In genomic region chr19:4369109-4369887, GRCh38 we compare ENCODE assay signal across 8 cellular contexts. TPM values are rescaled to one million over a fixed set of nuclear protein-coding genes. Genes with fewer than 3 reads are reported as not detected.
DNase-seq lines count a peak whose midpoint lies in the region; ATAC-seq and TF ChIP-seq lines count a peak whose summit lies in the region.

No MANE protein-coding gene starts in this region.

- no peaks in the 10 kb centered on the region for H3K27me3 ChIP-seq in OCI-LY1 (ENCODE audit: insufficient read depth, low read length)
- no peaks in the 10 kb centered on the region for H3K27me3 ChIP-seq in right cardiac atrium (ENCODE audit: control insufficient read depth, insufficient read depth)
- no peaks in the 10 kb centered on the region for H3K27me3 ChIP-seq in spleen (replicated peaks in 1 of 7)
- H3K27me3 ChIP-seq in HAP-1 (ENCODE audit: low read depth), result no peaks in the 10 kb centered on the region

- peak overlapping the region; percentile 56; the same call in 1 of the 2 replicates for H3K9ac ChIP-seq in OCI-LY1 (ENCODE audit: low read length)

- H2AFZ ChIP-seq in OCI-LY1 (ENCODE audit: low read length), result no peak overlapping the region

- H3F3A ChIP-seq in OCI-LY1 (ENCODE audit: insufficient read depth, low read length), result no peaks in the 10 kb centered on the region

- intact Hi-C loops in right cardiac atrium (cut with DNase I) (no loop called here), spleen (cut with DNase I; ENCODE audit: low total_unique reads) (no loop called here)

- H3K4me3 ChIP-seq in OCI-LY1 (ENCODE audit: low read depth, low read length, poor library complexity, severe bottlenecking), result peak overlapping the region; percentile 42
- no peak overlapping the region for H3K4me3 ChIP-seq in right cardiac atrium (ENCODE audit: low read length)
- peak overlapping the region; percentile 16 to 66 (median 26) for H3K4me3 ChIP-seq in spleen
- no peak overlapping the region for H3K4me3 ChIP-seq in HAP-1

- H3K4me1 ChIP-seq in OCI-LY1 (ENCODE audit: insufficient read depth, low read length, severe bottlenecking) (peaks cover 26% of the 10 kb centered on the region), right cardiac atrium (ENCODE audit: control insufficient read depth, insufficient read depth, low read length) (peaks cover 29% of the 10 kb centered on the region), spleen (peaks cover 66 to 80% (median 69%) of the 10 kb centered on the region in 6 donors), HAP-1 (no peaks in the 10 kb centered on the region)

- H3K27ac ChIP-seq in OCI-LY1 (ENCODE audit: low read depth, low read length, poor library complexity, severe bottlenecking) (peak overlapping the region; percentile 81), right cardiac atrium (ENCODE audit: low read length) (no peak overlapping the region), spleen (peak overlapping the region; percentile 77 to 92 (median 86))

- peak overlapping the region; percentile 67 for H3K4me2 ChIP-seq in OCI-LY1 (ENCODE audit: low read length)

- peak; percentile 61 for ATAC-seq in GM18511 (IDR thresholded peaks at IDR 0.05; ENCODE audit: unreplicated experiment)
- ATAC-seq in HG02840 (IDR thresholded peaks at IDR 0.05; ENCODE audit: low FRiP score, unreplicated experiment), result peak; percentile 49
- ATAC-seq in right cardiac atrium, result peak; percentile 19 to 65

- TF ChIP-seq CTCF in OCI-LY1 (IDR thresholded peaks at IDR 0.05; ENCODE audit: low read length), result no peak
- TF ChIP-seq CTCF in spleen (IDR thresholded peaks at IDR 0.05 in 8 of 11, conservative IDR thresholded peaks at IDR 0.05 in 3 of 11), result peak in 2 of 11 experiments; percentile 19 to 24

- in situ Hi-C loops in HAP-1 (cut with MboI; ENCODE audit: low sequenced_read_pairs), result no loop called here

- no peaks in the 10 kb centered on the region for H4K20me1 ChIP-seq in OCI-LY1 (ENCODE audit: insufficient read depth, low read length)

- TF ChIP-seq POLR2A in spleen (IDR thresholded peaks at IDR 0.05), result peak in 1 of 3 donors; percentile 15

- peak; percentile 42 for DNase-seq in activated T-helper 9 cell treated with anti-CD3 and anti-CD28 coated beads, Interleukin-2, amount 50 U/mL, for 16 hours (ENCODE audit: low read depth)
- peak; percentile 65 to 84 (median 77) for DNase-seq in right cardiac atrium
- DNase-seq in spleen, result peak; percentile 92
- no peak for DNase-seq in SK-N-DZ (ENCODE audit: low spot score)
- no peak for DNase-seq in HAP-1 (ENCODE audit: low spot score in 2 of 2)

- 43% methylated on average over 25 of the region's 25 CpGs for WGBS in right cardiac atrium
- 9 to 19% (median 11%) methylated on average over 11 to 25 of the region's 25 CpGs for WGBS in spleen, 5 donors

- H3K9me2 ChIP-seq in OCI-LY1 (ENCODE audit: low read depth, low read length), result no peaks in the 10 kb centered on the region

- H3K36me3 ChIP-seq in OCI-LY1 (ENCODE audit: insufficient read depth, low read length), result peaks cover 11% of the 10 kb centered on the region
- peaks cover 0 to 64% (median 25%) of the 10 kb centered on the region in 6 donors for H3K36me3 ChIP-seq in spleen
- H3K36me3 ChIP-seq in HAP-1 (replicated peaks), result peaks cover 21% of the 10 kb centered on the region

- H3K9me3 ChIP-seq in OCI-LY1 (ENCODE audit: low read length) (no peaks in the 10 kb centered on the region), right cardiac atrium (ENCODE audit: control insufficient read depth, low read length) (no peaks in the 10 kb centered on the region), spleen (no peaks in the 10 kb centered on the region), HAP-1 (no peaks in the 10 kb centered on the region)

- H3K79me2 ChIP-seq in OCI-LY1 (ENCODE audit: insufficient read depth, low read length), result no peaks in the 10 kb centered on the region

RNA-seq across cellular contexts. Expression of gene MPND, which starts 25.9 kb away (rescaled TPM):
- total RNA-seq in right cardiac atrium (10 to 100 TPM; 22.8 to 25.8 (median 25.2) TPM), spleen (10 to 100 TPM in 4 of 7 donors, 1 to 10 TPM in 3; 6.4 to 24.2 (median 13.8) TPM)
- polyA plus RNA-seq in right cardiac atrium (24.9 TPM), spleen (10 to 100 TPM; 17.1 to 24.0 (median 17.9) TPM)
- 8.7 and 15.5 TPM in 2 replicates for polyA plus RNA-seq in SK-N-DZ (2014; cell fraction: cytosol; rRNA removed)
- 14.1 and 19.4 TPM in 2 replicates for polyA plus RNA-seq in SK-N-DZ (2014; cell fraction: nucleus; rRNA removed)

RNA-seq across cellular contexts. Expression of gene STAP2, which starts 30.7 kb away (rescaled TPM):
- total RNA-seq in right cardiac atrium (10 to 100 TPM in 3 of 4 donors, 1 to 10 TPM in 1; 6.7 to 13.9 (median 11.3) TPM), spleen (1 to 10 TPM in 4 of 7 donors, under 1 TPM in 2, not detected in 1; 0.79 to 5.1 (median 1.6) TPM)
- polyA plus RNA-seq in right cardiac atrium (7.8 TPM), spleen (1 to 10 TPM; 2.1 to 2.9 (median 2.5) TPM)
- 3.9 and 6.6 TPM in 2 replicates for polyA plus RNA-seq in SK-N-DZ (2014; cell fraction: cytosol; rRNA removed)
- polyA plus RNA-seq in SK-N-DZ (2014; cell fraction: nucleus; rRNA removed), result 3.0 and 7.3 TPM in 2 replicates

RNA-seq across cellular contexts. Expression of gene SH3GL1, which starts 31.0 kb away (rescaled TPM):
- total RNA-seq in right cardiac atrium (10 to 100 TPM; 26.3 to 40.3 (median 31.8) TPM), spleen (10 to 100 TPM; 37.2 to 77.4 (median 66.2) TPM)
- polyA plus RNA-seq in right cardiac atrium (27.7 TPM), spleen (10 to 100 TPM; 26.1 to 44.0 (median 31.3) TPM)
- polyA plus RNA-seq in SK-N-DZ (2014; cell fraction: cytosol; rRNA removed), result 47.0 and 62.2 TPM in 2 replicates
- polyA plus RNA-seq in SK-N-DZ (2014; cell fraction: nucleus; rRNA removed), result 41.5 and 42.2 TPM in 2 replicates

RNA-seq across cellular contexts. Expression of gene CHAF1A, which starts 33.1 kb away (rescaled TPM):
- 1 to 10 TPM; 5.4 to 7.7 (median 6.2) TPM for total RNA-seq in right cardiac atrium
- 4.3 TPM for polyA plus RNA-seq in right cardiac atrium
- total RNA-seq in spleen, result 10 to 100 TPM in 5 of 7 donors, 1 to 10 TPM in 2; 9.4 to 17.9 (median 10.6) TPM
- 1 to 10 TPM; 3.8 to 7.4 (median 5.7) TPM for polyA plus RNA-seq in spleen
- 44.2 and 55.5 TPM in 2 replicates for polyA plus RNA-seq in SK-N-DZ (2014; cell fraction: cytosol; rRNA removed)
- polyA plus RNA-seq in SK-N-DZ (2014; cell fraction: nucleus; rRNA removed), result 54.0 and 71.2 TPM in 2 replicates

Comparison
In these comparisons a context has a peak if more than half of its experiments do, and no peak if none do; other contexts are left out.
1. H3K4me3 ChIP-seq: peak in OCI-LY1 (single experiment) and spleen (8 of 8); none in right cardiac atrium (single experiment) and HAP-1 (single experiment).
2. DNase-seq: peak in activated T-helper 9 cell treated with anti-CD3 and anti-CD28 coated beads, Interleukin-2, amount 50 U/mL, for 16 hours (single experiment), right cardiac atrium (3 of 3) and spleen (single experiment); none in SK-N-DZ (single experiment) and HAP-1 (0 of 2).
3. Peak in every context shown above with its lines, with median percentiles within 50 percentile points of each other: ATAC-seq.